Comparison of ENCODE assay signal across 7 cellular contexts in genomic region chr3:52454938-52455282, GRCh38. TPM values are rescaled to one million over a fixed set of nuclear protein-coding genes. Genes with fewer than 3 reads are reported as not detected.
DNase-seq lines count a peak whose midpoint lies in the region; ATAC-seq and TF ChIP-seq lines count a peak whose summit lies in the region.

No MANE protein-coding gene starts in this region.

- TF ChIP-seq CTCF in HEK293 (tag by site-specific recombination; IDR thresholded peaks at IDR 0.05) (no peak), WTC11 (IDR thresholded peaks at IDR 0.05) (no peak)

- peaks cover 2% of the 10 kb centered on the region; the same call in 1 of the 2 replicates for H3K4me1 ChIP-seq in HEK293 (ENCODE audit: control insufficient read depth, insufficient read depth, low read length)
- H3K4me1 ChIP-seq in iPS-15b (ENCODE audit: control insufficient read depth, insufficient read depth, low read length), result peaks cover 5% of the 10 kb centered on the region
- peaks cover 29% of the 10 kb centered on the region for H3K4me1 ChIP-seq in stomach smooth muscle (ENCODE audit: control insufficient read depth, insufficient read depth, low read length)

- no peaks in the 10 kb centered on the region for H3K27me3 ChIP-seq in iPS-15b (ENCODE audit: control insufficient read depth, insufficient read depth, low read length)
- H3K27me3 ChIP-seq in stomach smooth muscle (ENCODE audit: control insufficient read depth in 1 of 2, insufficient read depth in 2 of 2, low read length in 2 of 2), result no peaks in the 10 kb centered on the region

- H3K4me1 Mint-ChIP-seq in WTC11, result peaks cover 30% of the 10 kb centered on the region

- peak overlapping the region; percentile 98 for H3K4me3 Mint-ChIP-seq in WTC11

- H3K4me3 ChIP-seq in HEK293 (ENCODE audit: low read depth, low read length), result peak overlapping the region; percentile 43
- H3K4me3 ChIP-seq in iPS-15b (ENCODE audit: low read depth, low read length), result peak overlapping the region; percentile 32
- peak overlapping the region; percentile 92 to 95 for H3K4me3 ChIP-seq in stomach smooth muscle (ENCODE audit: low read length in 2 of 2)

- POLR2A ChIA-PET in HEK293 (lab: Yijun Ruan, JAX) (no interaction called here), WTC11 (lab: Charles Lee) (no interaction called here)

- H3K36me3 ChIP-seq in HEK293 (ENCODE audit: control insufficient read depth in 2 of 2, insufficient read depth in 1 of 2, low read length in 2 of 2), result peaks cover 4 to 33% of the 10 kb centered on the region in 2 experiments; a peak in 2 of 3 replicates
- peaks cover 11% of the 10 kb centered on the region for H3K36me3 ChIP-seq in iPS-15b (ENCODE audit: control insufficient read depth, insufficient read depth, low read length)
- H3K36me3 ChIP-seq in stomach smooth muscle (ENCODE audit: control insufficient read depth in 2 of 2, insufficient read depth in 2 of 2, low read length in 2 of 2), result peaks cover 17 to 19% of the 10 kb centered on the region in 2 donors

- peaks cover 26% of the 10 kb centered on the region for H3K36me3 Mint-ChIP-seq in WTC11

- ATAC-seq in WTC11, result no peak

- H3K9me3 ChIP-seq in HEK293 (ENCODE audit: control insufficient read depth, insufficient read depth, low read depth, low read length) (no peaks in the 10 kb centered on the region), iPS-15b (ENCODE audit: control insufficient read depth, insufficient read depth, low read length) (no peaks in the 10 kb centered on the region), stomach smooth muscle (ENCODE audit: control insufficient read depth in 2 of 2, low read length in 2 of 2) (no peaks in the 10 kb centered on the region)

- no peaks in the 10 kb centered on the region; the same call in 1 of the 2 replicates for H3K27me3 Mint-ChIP-seq in WTC11 (ENCODE audit: low read depth)

- H3K27ac ChIP-seq in HEK293 (ENCODE audit: extremely low read depth, low read depth, low read length), result 0 out of 2 replicates have a peak overlapping the region, but pooled peaks have one; percentile 24
- peak overlapping the region; percentile 85 for H3K27ac ChIP-seq in stomach smooth muscle (ENCODE audit: low read length)

- H3K9me3 Mint-ChIP-seq in WTC11, result no peaks in the 10 kb centered on the region

- H3K9ac ChIP-seq in iPS-15b (ENCODE audit: low read depth, low read length) (no peak overlapping the region), stomach smooth muscle (ENCODE audit: low read length in 2 of 2) (peak overlapping the region; percentile 94 to 99)

- H3K27ac Mint-ChIP-seq in WTC11, result peak overlapping the region; percentile 90

- no peak for DNase-seq in WTC11 (ENCODE audit: low spot score)
- DNase-seq in NCI-H1105 treated with DMSO at 0.1 percent for 48 hours (lab: John Stamatoyannopoulos, UW), result no peak
- DNase-seq in G401 (ENCODE audit: low spot score), result no peak
- DNase-seq in T1000 (lab: John Stamatoyannopoulos, UW), result no peak

- in situ Hi-C loops in G401 (cut with HindIII; ENCODE audit: low sequenced_read_pairs), result no loop called here

- CTCF ChIA-PET in HEK293 (lab: Yijun Ruan, JAX) (no interaction called here), WTC11 (lab: Charles Lee) (interaction anchor here (1.0 to 1.2 kb wide), 2 partner anchors 27 to 66 kb away, joined by 3 to 6 read pairs; no protein-coding TSS in a partner anchor)

TF ChIP-seq in HEK293, 187 proteins besides CTCF, POLR2A, EP300 and RAD21 (continues in another document):
- TF ChIP-seq ZFP69B (tag by site-specific recombination; IDR thresholded peaks at IDR 0.05) (no peak), INSM2 (tag by site-specific recombination; IDR thresholded peaks at IDR 0.05) (no peak), ZNF292 (tag by site-specific recombination; IDR thresholded peaks at IDR 0.05; ENCODE audit: borderline replicate concordance, low read depth) (no peak), ZNF792 (tag by site-specific recombination; IDR thresholded peaks at IDR 0.05) (no peak), ZNF561 (tag by site-specific recombination; IDR thresholded peaks at IDR 0.05; ENCODE audit: borderline replicate concordance) (no peak), ZNF16 (tag by site-specific recombination; IDR thresholded peaks at IDR 0.05; ENCODE audit: low read depth) (no peak), ZBTB48 (tag by site-specific recombination; IDR thresholded peaks at IDR 0.05) (no peak), ZBTB7A (tag by site-specific recombination; IDR thresholded peaks at IDR 0.05; ENCODE audit: low read depth) (no peak), ZNF768 (tag by site-specific recombination; IDR thresholded peaks at IDR 0.05) (no peak), GLIS2 (tag by site-specific recombination; IDR thresholded peaks at IDR 0.05) (no peak), ZNF645 (tag by site-specific recombination; IDR thresholded peaks at IDR 0.05) (no peak), ZNF623 (tag by site-specific recombination; IDR thresholded peaks at IDR 0.05) (no peak)

TF ChIP-seq in WTC11, 78 proteins besides CTCF, POLR2A, EP300 and RAD21 (continues in another document):
- TF ChIP-seq JUN (CRISPR knock-in tag; IDR thresholded peaks at IDR 0.05) (no peak), CDX4 (CRISPR knock-in tag; IDR thresholded peaks at IDR 0.05; ENCODE audit: borderline replicate concordance) (no peak), SMAD3 (CRISPR knock-in tag; IDR thresholded peaks at IDR 0.05; ENCODE audit: borderline replicate concordance) (no peak), ZBTB43 (CRISPR knock-in tag; IDR thresholded peaks at IDR 0.05) (no peak), USF1 (CRISPR knock-in tag; IDR thresholded peaks at IDR 0.05) (no peak), SOX15 (CRISPR knock-in tag; IDR thresholded peaks at IDR 0.05) (no peak), FOXP4 (CRISPR knock-in tag; IDR thresholded peaks at IDR 0.05) (no peak), ETV6 (CRISPR knock-in tag; IDR thresholded peaks at IDR 0.05) (no peak), ZNF317 (CRISPR knock-in tag; IDR thresholded peaks at IDR 0.05; ENCODE audit: borderline replicate concordance, low read depth) (no peak)

RNA-seq across cellular contexts. Expression of gene NISCH, which starts 0.5 kb away (rescaled TPM):
- total RNA-seq in WTC11 (2021), result 83.7 to 86.3 TPM (median 85.0 TPM) in 3 replicates
- total RNA-seq in G401 (2014; rRNA removed; shearing (Covaris generic)), result 25.5 and 28.9 TPM in 2 replicates

RNA-seq across cellular contexts. Expression of gene TNNC1, which starts 1.1 kb away (rescaled TPM):
- total RNA-seq in WTC11 (2021), result 4.3 to 5.7 TPM (median 5.6 TPM) in 3 replicates
- total RNA-seq in G401 (2014; rRNA removed; shearing (Covaris generic)), result 86.7 and 117 TPM in 2 replicates

RNA-seq across cellular contexts. Expression of gene SEMA3G, which starts 10.0 kb away (rescaled TPM):
- total RNA-seq in WTC11 (2021), result 1.6 to 2.5 TPM (median 2.5 TPM) in 3 replicates
- 0.10 and 0.98 TPM in 2 replicates for total RNA-seq in G401 (2014; rRNA removed; shearing (Covaris generic))

RNA-seq across cellular contexts. Expression of gene STAB1, which starts 40.2 kb away (rescaled TPM):
- 1.9 to 2.6 TPM (median 2.1 TPM) in 3 replicates for total RNA-seq in WTC11 (2021)
- not detected in 2 replicates for total RNA-seq in G401 (2014; rRNA removed; shearing (Covaris generic))

RNA-seq across cellular contexts. Expression of gene PHF7, which starts 44.5 kb away (rescaled TPM):
- total RNA-seq in WTC11 (2021), result 15.4 to 21.1 TPM (median 15.7 TPM) in 3 replicates
- 6.7 and 8.3 TPM in 2 replicates for total RNA-seq in G401 (2014; rRNA removed; shearing (Covaris generic))

Comparison
In these comparisons a context has a peak if more than half of its experiments do, and no peak if none do; other contexts are left out.
1. H3K4me3 ChIP-seq: peak in every context shown above with its lines; median percentile 94 in stomach smooth muscle; 43 in HEK293; 32 in iPS-15b.
2. RNA of gene TNNC1, which starts 1.1 kb away (total RNA-seq): 86.7 to 117 TPM in G401; 4.3 to 5.7 TPM in WTC11; every median in the first group is over 10 times any median in the second.